Comparison of ENCODE assay signal across 8 cellular contexts in genomic region chr1:38152351-38153082, GRCh38.
A peak's percentile ranks its signal among the peaks of the same experiment; 100 is the strongest.
DNase-seq lines count a peak whose midpoint lies in the region; ATAC-seq and TF ChIP-seq lines count a peak whose summit lies in the region.
"Had no signal": no experiment of that assay in that cellular context is flagged by ENCODE, and none has a peak within 500 bp of the region (broad histone marks: within the 10 kb centered on the region; RNA-seq: fewer than 3 reads in every experiment).

No MANE protein-coding gene starts in this region.

- H3K9me3 Mint-ChIP-seq in activated naive CD4-positive, alpha-beta T cell treated with anti-CD3 and anti-CD28 coated beads, Interleukin-2, amount 10 ng/mL, durations not matched to agents 7 days and 5 days = no peaks in the 10 kb centered on the region

- no peak overlapping the region for H3K27ac ChIP-seq in SK-N-SH (ENCODE audit: low read depth in 2 of 2, low read length in 1 of 2)
- H3K27ac ChIP-seq: stomach had no signal

- no peaks in the 10 kb centered on the region; the same call in 1 of the 2 replicates for H3K27me3 ChIP-seq in SK-N-SH (ENCODE audit: insufficient read depth)

- TF ChIP-seq CTCF in GM20000 (IDR thresholded peaks at IDR 0.05; ENCODE audit: extremely low read depth, missing control alignments) = peak; percentile 4
- no peak for TF ChIP-seq CTCF in SK-N-SH (IDR thresholded peaks at IDR 0.05)
- no peak for TF ChIP-seq CTCF in retinal pigment epithelial cell (conservative IDR thresholded peaks at IDR 0.05; ENCODE audit: low read depth, low read length)

- no peaks in the 10 kb centered on the region for H3K4me1 Mint-ChIP-seq in activated naive CD4-positive, alpha-beta T cell treated with anti-CD3 and anti-CD28 coated beads, Interleukin-2, amount 10 ng/mL, durations not matched to agents 7 days and 5 days

- DNase-seq in GM20000 (ENCODE audit: low spot score) (no peak), NCI-H1436 treated with DMSO at 0.1 percent for 48 hours (lab: John Stamatoyannopoulos, UW) (peak; percentile 91), SK-N-SH (no peak), retinal pigment epithelial cell (ENCODE audit: low read depth) (peak; percentile 12), SKM-1 (lab: John Stamatoyannopoulos, UW; ENCODE audit: unreplicated experiment) (no peak)
- no peak for DNase-seq in activated naive CD4-positive, alpha-beta T cell treated with anti-CD3 and anti-CD28 coated beads, Interleukin-2, amount 10 ng/mL, durations not matched to agents 7 days and 5 days
- DNase-seq: stomach had no signal

- H3K4me2 ChIP-seq in SK-N-SH = no peak overlapping the region

- H3K36me3 ChIP-seq in SK-N-SH (replicated peaks in 1 of 2; ENCODE audit: control insufficient read depth in 1 of 2, insufficient read depth in 2 of 2, low read length in 1 of 2) = no peaks in the 10 kb centered on the region
- H3K36me3 ChIP-seq: stomach had no signal

- no peak overlapping the region for H3K27ac Mint-ChIP-seq in activated naive CD4-positive, alpha-beta T cell treated with anti-CD3 and anti-CD28 coated beads, Interleukin-2, amount 10 ng/mL, durations not matched to agents 7 days and 5 days

- H3K9me2 ChIP-seq in SK-N-SH = no peaks in the 10 kb centered on the region

- H4K20me1 ChIP-seq in SK-N-SH (ENCODE audit: insufficient read depth) = no peaks in the 10 kb centered on the region

- ATAC-seq in HG03469 (IDR thresholded peaks at IDR 0.05; ENCODE audit: unreplicated experiment) = no peak

- POLR2A ChIA-PET in SK-N-SH (lab: Yijun Ruan, JAX) = no interaction called here

- no peak for TF ChIP-seq RAD21 in SK-N-SH (IDR thresholded peaks at IDR 0.05; ENCODE audit: low read length)

- no peaks in the 10 kb centered on the region for H3K36me3 Mint-ChIP-seq in activated naive CD4-positive, alpha-beta T cell treated with anti-CD3 and anti-CD28 coated beads, Interleukin-2, amount 10 ng/mL, durations not matched to agents 7 days and 5 days

- H3K4me1 ChIP-seq in SK-N-SH (ENCODE audit: control insufficient read depth in 1 of 2, insufficient read depth in 2 of 2, low read depth in 1 of 2, low read length in 1 of 2) = peaks cover 0 to 6% of the 10 kb centered on the region in 2 experiments; a peak in 1 of 4 replicates
- H3K4me1 ChIP-seq: stomach had no signal

- H3K9ac ChIP-seq in SK-N-SH = no peak overlapping the region

- no peak overlapping the region for H3K4me3 Mint-ChIP-seq in activated naive CD4-positive, alpha-beta T cell treated with anti-CD3 and anti-CD28 coated beads, Interleukin-2, amount 10 ng/mL, durations not matched to agents 7 days and 5 days

- H3K27me3 Mint-ChIP-seq in activated naive CD4-positive, alpha-beta T cell treated with anti-CD3 and anti-CD28 coated beads, Interleukin-2, amount 10 ng/mL, durations not matched to agents 7 days and 5 days = peaks cover 19% of the 10 kb centered on the region

- 0% methylated on average over 3 of the region's 3 CpGs for WGBS in SK-N-SH (ENCODE audit: low lambda C conversion rate)

- H3K79me2 ChIP-seq in SK-N-SH (ENCODE audit: insufficient read depth) = no peaks in the 10 kb centered on the region

- H3F3A ChIP-seq in SK-N-SH (replicated peaks; ENCODE audit: insufficient read depth) = no peaks in the 10 kb centered on the region

- CTCF ChIA-PET in SK-N-SH (lab: Yijun Ruan, JAX) = interaction anchor here (0.7 to 3.0 kb wide), 9 partner anchors 14 to 124 kb away, joined by 3 to 12 read pairs (median 4); no protein-coding TSS in a partner anchor
- CTCF ChIA-PET in activated naive CD4-positive, alpha-beta T cell treated with anti-CD3 and anti-CD28 coated beads, Interleukin-2, amount 10 ng/mL, durations not matched to agents 7 days and 5 days (lab: Charles Lee) = interaction anchor here (0.9 kb wide), 1 partner anchor 310 kb away, joined by 4 read pairs; no protein-coding TSS in a partner anchor

- H2AFZ ChIP-seq in SK-N-SH (ENCODE audit: low read depth) = no peak overlapping the region

- H3K4me3 ChIP-seq in SK-N-SH (ENCODE audit: low read depth in 2 of 2, low read length in 1 of 2) (no peak overlapping the region), retinal pigment epithelial cell (ENCODE audit: low read length) (no peak overlapping the region)
- H3K4me3 ChIP-seq: stomach had no signal

- no peaks in the 10 kb centered on the region for H3K9me3 ChIP-seq in SK-N-SH

- peak in 1 of 2 experiments; percentile 62; a peak in 1 of 4 replicates for TF ChIP-seq EP300 in SK-N-SH (IDR thresholded peaks at IDR 0.05; ENCODE audit: borderline replicate concordance in 1 of 2, low read depth in 1 of 2, low read length in 1 of 2)

TF ChIP-seq in SK-N-SH, 30 proteins besides CTCF, POLR2A, EP300 and RAD21:
- TF ChIP-seq RCOR1 (IDR thresholded peaks at IDR 0.05; ENCODE audit: low read length) (0 out of 2 replicates have a peak, but pooled peaks have one; percentile 67), JUND (IDR thresholded peaks at IDR 0.05) (no peak), MXI1 (IDR thresholded peaks at IDR 0.05; ENCODE audit: low read depth, low read length) (0 out of 2 replicates have a peak, but pooled peaks have one; percentile 44)
TF ChIP-seq in SK-N-SH: peak in this region for 2.

Comparison
In these comparisons a context has a peak if more than half of its experiments do, and no peak if none do; other contexts are left out.
1. DNase-seq: peak in NCI-H1436 treated with DMSO at 0.1 percent for 48 hours (single experiment) and retinal pigment epithelial cell (single experiment); none in GM20000 (single experiment), SK-N-SH (single experiment), SKM-1 (single experiment) and activated naive CD4-positive, alpha-beta T cell treated with anti-CD3 and anti-CD28 coated beads, Interleukin-2, amount 10 ng/mL, durations not matched to agents 7 days and 5 days (single experiment).